ENCODE assay signal across 8 cellular contexts in genomic region chr1:19762175-19762779, GRCh38. TPM values are rescaled to one million over a fixed set of nuclear protein-coding genes. Genes with fewer than 3 reads are reported as not detected.
A peak's percentile ranks its signal among the peaks of the same experiment; 100 is the strongest.
DNase-seq lines count a peak whose midpoint lies in the region; TF ChIP-seq lines count a peak whose summit lies in the region.
"Had no signal": no experiment of that assay in that cellular context is flagged by ENCODE, and none has a peak within 500 bp of the region (broad histone marks: within the 10 kb centered on the region; RNA-seq: fewer than 3 reads in every experiment).

No MANE protein-coding gene starts in this region.

- no peak overlapping the region for H3K27ac ChIP-seq in left ventricle myocardium inferior (replicated peaks)
- H3K27ac ChIP-seq: skin epidermis had no signal

- DNase-seq in NCI-H1694 (lab: John Stamatoyannopoulos, UW) (peak; percentile 12), activated T-cell treated with anti-CD3 and anti-CD28 coated beads for 4 hours (peak; percentile 2), left ventricle myocardium inferior (no peak), NCI-H524 treated with DMSO at 0.1 percent for 48 hours (lab: John Stamatoyannopoulos, UW) (no peak), mesenteric fat pad (ENCODE audit: low spot score) (no peak)
- peak; percentile 39 for DNase-seq in stimulated activated CD4-positive, alpha-beta T cell treated with anti-CD3 and anti-CD28 coated beads, Interleukin-4, amount 100 ng/mL, for 24 hours

- H3K27me3 ChIP-seq in left ventricle myocardium inferior (ENCODE audit: low read depth), result no peaks in the 10 kb centered on the region

- no peak overlapping the region for H3K4me3 ChIP-seq in left ventricle myocardium inferior
- H3K4me3 ChIP-seq: skin epidermis had no signal

- peaks cover 3% of the 10 kb centered on the region for H3K9me3 ChIP-seq in left ventricle myocardium inferior (replicated peaks)

- H3K4me1 ChIP-seq in left ventricle myocardium inferior, result no peaks in the 10 kb centered on the region

- peaks cover 3% of the 10 kb centered on the region for H3K36me3 ChIP-seq in left ventricle myocardium inferior

- peak; percentile 87 for TF ChIP-seq CTCF in GM12873 (IDR thresholded peaks at IDR 0.05; ENCODE audit: insufficient read depth, low read depth, low read length, missing control alignments)
- peak; percentile 66 for TF ChIP-seq CTCF in left ventricle myocardium inferior (IDR thresholded peaks at IDR 0.05; ENCODE audit: borderline replicate concordance)

- intact Hi-C loops in left ventricle myocardium inferior (cut with micrococcal nuclease), result no loop called here

RNA-seq across cellular contexts. Expression of gene TMCO4, which starts 37.4 kb away (rescaled TPM):
- total RNA-seq in left ventricle myocardium inferior, result 8.6 TPM
- 13.6 TPM for total RNA-seq in mesenteric fat pad

RNA-seq across cellular contexts. Expression of gene RNF186, which starts 52.8 kb away (rescaled TPM):
- total RNA-seq in left ventricle myocardium inferior, result not detected
- not detected for total RNA-seq in mesenteric fat pad

Comparison
In these comparisons a context has a peak if more than half of its experiments do, and no peak if none do; other contexts are left out.
1. DNase-seq: peak in NCI-H1694 (single experiment), activated T-cell treated with anti-CD3 and anti-CD28 coated beads for 4 hours (single experiment) and stimulated activated CD4-positive, alpha-beta T cell treated with anti-CD3 and anti-CD28 coated beads, Interleukin-4, amount 100 ng/mL, for 24 hours (single experiment); none in left ventricle myocardium inferior (single experiment), NCI-H524 treated with DMSO at 0.1 percent for 48 hours (single experiment) and mesenteric fat pad (single experiment).